24 cellular contexts compared by ENCODE assay signal in genomic region chr12:38911611-38912010, GRCh38. TPM values are rescaled to one million over a fixed set of nuclear protein-coding genes. Genes with fewer than 3 reads are reported as not detected.
DNase-seq lines count a peak whose midpoint lies in the region; ATAC-seq and TF ChIP-seq lines count a peak whose summit lies in the region.
"Had no signal": no experiment of that assay in that cellular context is flagged by ENCODE, and none has a peak within 500 bp of the region (broad histone marks: within the 10 kb centered on the region; RNA-seq: fewer than 3 reads in every experiment).

No MANE protein-coding gene starts in this region.

- no peaks in the 10 kb centered on the region for H3K36me3 Mint-ChIP-seq in WTC11
- H3K36me3 Mint-ChIP-seq in naive thymus-derived CD4-positive, alpha-beta T cell = no peaks in the 10 kb centered on the region
- no peaks in the 10 kb centered on the region for H3K36me3 Mint-ChIP-seq in effector memory CD8-positive, alpha-beta T cell (ENCODE audit: insufficient read depth)
- H3K36me3 Mint-ChIP-seq: activated naive CD4-positive, alpha-beta T cell treated with anti-CD3 and anti-CD28 coated beads, Interleukin-2, amount 10 ng/mL, durations not matched to agents 7 days and 5 days had no signal

- DNase-seq in AG10803 (ENCODE audit: low read depth) = no peak
- peak; percentile 6 for DNase-seq in HCEC 1CT
- no peak for DNase-seq in WTC11 (ENCODE audit: low spot score)
- peak; percentile 21 for DNase-seq in hepatocyte (ENCODE audit: low spot score)
- no peak for DNase-seq in SKM-1 (lab: John Stamatoyannopoulos, UW; ENCODE audit: unreplicated experiment)
- DNase-seq in GM03348 (ENCODE audit: low spot score) = no peak
- no peak for DNase-seq in naive thymus-derived CD4-positive, alpha-beta T cell
- no peak for DNase-seq in effector memory CD8-positive, alpha-beta T cell
- DNase-seq: activated B cell treated with CpG ODN at 0.5 μM for 24 hours; activated CD8-positive, alpha-beta T cell treated with anti-CD3 and anti-CD28 coated beads for 36 hours; activated naive CD4-positive, alpha-beta T cell treated with anti-CD3 and anti-CD28 coated beads, Interleukin-2, amount 10 ng/mL, durations not matched to agents 7 days and 5 days; activated T-cell treated with anti-CD3 and anti-CD28 coated beads, Interleukin-2, amount 50 U/mL, for 4 hours; EL; Karpas-422; NCI-H146; NK-92 treated with Interleukin-12 subunit alpha and Interleukin-12 subunit beta, amount 100 ng/mL, for 24 hours; psoas muscle; small intestine; stimulated activated CD4-positive, alpha-beta T cell treated with anti-CD3 and anti-CD28 coated beads, Interleukin-4, amount 100 ng/mL, for 24 hours; uterus had no signal

- no peak overlapping the region for H2AFZ ChIP-seq in hepatocyte

- POLR2A ChIA-PET in WTC11 (lab: Charles Lee) = no interaction called here
- POLR2A ChIA-PET in naive thymus-derived CD4-positive, alpha-beta T cell (lab: Charles Lee) = no interaction called here

- no peak overlapping the region for H3K4me2 ChIP-seq in hepatocyte

- no peak overlapping the region for H3K4me3 ChIP-seq in AG10803 (ENCODE audit: low read length)
- no peak overlapping the region for H3K4me3 ChIP-seq in hepatocyte
- H3K4me3 ChIP-seq in naive thymus-derived CD4-positive, alpha-beta T cell (ENCODE audit: low read length) = no peak overlapping the region
- H3K4me3 ChIP-seq: ascending aorta, coronary artery, psoas muscle, uterus had no signal

- H4K20me1 ChIP-seq in hepatocyte (ENCODE audit: insufficient read depth, poor library complexity, severe bottlenecking) = no peaks in the 10 kb centered on the region

- H3K9me2 ChIP-seq in hepatocyte (replicated peaks; ENCODE audit: insufficient read depth) = no peaks in the 10 kb centered on the region

- WGBS in hepatocyte (ENCODE audit: low lambda C conversion rate, missing lambda C conversion rate) = 12% methylated on average over 1 of the region's 1 CpG

- no peak overlapping the region for H3K27ac ChIP-seq in hepatocyte
- no peak overlapping the region for H3K27ac ChIP-seq in naive thymus-derived CD4-positive, alpha-beta T cell (ENCODE audit: low read depth, low read length)
- H3K27ac ChIP-seq: ascending aorta, coronary artery, epithelial cell of prostate, psoas muscle, uterus had no signal

- CTCF ChIA-PET in WTC11 (lab: Charles Lee) = interaction anchor here (1.0 kb wide), 1 partner anchor 9 kb away, joined by 4 read pairs; no protein-coding TSS in a partner anchor
- CTCF ChIA-PET in naive thymus-derived CD4-positive, alpha-beta T cell (lab: Charles Lee) = interaction anchor here (0.8 kb wide), 1 partner anchor 9 kb away, joined by 3 read pairs; no protein-coding TSS in a partner anchor

- peak; percentile 34; the same call in 1 of the 2 replicates for ATAC-seq in WTC11
- no peak for ATAC-seq in naive thymus-derived CD4-positive, alpha-beta T cell
- no peak for ATAC-seq in effector memory CD8-positive, alpha-beta T cell (replicated peaks)
- ATAC-seq: activated CD8-positive, alpha-beta T cell treated with anti-CD3 and anti-CD28 coated beads for 36 hours; activated T-cell treated with anti-CD3 and anti-CD28 coated beads, Interleukin-2, amount 50 U/mL, for 4 hours; psoas muscle had no signal

- H3K4me1 ChIP-seq in hepatocyte (ENCODE audit: insufficient read depth) = peaks cover 4% of the 10 kb centered on the region
- no peaks in the 10 kb centered on the region for H3K4me1 ChIP-seq in naive thymus-derived CD4-positive, alpha-beta T cell (ENCODE audit: control insufficient read depth in 2 of 2, insufficient read depth in 2 of 2, low read length in 2 of 2)
- H3K4me1 ChIP-seq: ascending aorta, psoas muscle, uterus had no signal

- H3K36me3 ChIP-seq in hepatocyte (replicated peaks; ENCODE audit: insufficient read depth, low read depth) = no peaks in the 10 kb centered on the region
- H3K36me3 ChIP-seq in naive thymus-derived CD4-positive, alpha-beta T cell (ENCODE audit: control insufficient read depth in 2 of 3, insufficient read depth in 3 of 3, low read length in 3 of 3) = no peaks in the 10 kb centered on the region
- H3K36me3 ChIP-seq: ascending aorta, uterus had no signal

- intact Hi-C loops in naive thymus-derived CD4-positive, alpha-beta T cell (cut with micrococcal nuclease) = no loop called here

- H3K27me3 ChIP-seq in hepatocyte = no peaks in the 10 kb centered on the region
- no peaks in the 10 kb centered on the region for H3K27me3 ChIP-seq in naive thymus-derived CD4-positive, alpha-beta T cell (ENCODE audit: control insufficient read depth in 2 of 2, insufficient read depth in 2 of 2, low read length in 2 of 2)
- H3K27me3 ChIP-seq: ascending aorta, uterus had no signal

- H3K4me3 Mint-ChIP-seq in WTC11 = no peak overlapping the region
- no peak overlapping the region for H3K4me3 Mint-ChIP-seq in naive thymus-derived CD4-positive, alpha-beta T cell
- no peak overlapping the region for H3K4me3 Mint-ChIP-seq in effector memory CD8-positive, alpha-beta T cell
- H3K4me3 Mint-ChIP-seq: activated B cell treated with CpG ODN at 0.5 μM for 24 hours; activated CD8-positive, alpha-beta T cell treated with anti-CD3 and anti-CD28 coated beads for 36 hours; activated naive CD4-positive, alpha-beta T cell treated with anti-CD3 and anti-CD28 coated beads, Interleukin-2, amount 10 ng/mL, durations not matched to agents 7 days and 5 days; activated T-cell treated with anti-CD3 and anti-CD28 coated beads, Interleukin-2, amount 50 U/mL, for 4 hours; nephron had no signal

- H3K27ac Mint-ChIP-seq in WTC11 = no peak overlapping the region
- no peak overlapping the region for H3K27ac Mint-ChIP-seq in naive thymus-derived CD4-positive, alpha-beta T cell
- no peak overlapping the region for H3K27ac Mint-ChIP-seq in effector memory CD8-positive, alpha-beta T cell
- H3K27ac Mint-ChIP-seq: activated B cell treated with CpG ODN at 0.5 μM for 24 hours; activated CD8-positive, alpha-beta T cell treated with anti-CD3 and anti-CD28 coated beads for 36 hours; activated naive CD4-positive, alpha-beta T cell treated with anti-CD3 and anti-CD28 coated beads, Interleukin-2, amount 10 ng/mL, durations not matched to agents 7 days and 5 days; nephron had no signal

- H3K4me1 Mint-ChIP-seq in WTC11 = peaks cover 6% of the 10 kb centered on the region
- peaks cover 5 to 8% (median 7%) of the 10 kb centered on the region in 7 donors for H3K4me1 Mint-ChIP-seq in naive thymus-derived CD4-positive, alpha-beta T cell
- H3K4me1 Mint-ChIP-seq in effector memory CD8-positive, alpha-beta T cell (ENCODE audit: low read depth in 2 of 2) = peaks cover 4 to 6% of the 10 kb centered on the region in 2 donors

- H3K27me3 Mint-ChIP-seq in WTC11 (ENCODE audit: low read depth) = no peaks in the 10 kb centered on the region
- H3K27me3 Mint-ChIP-seq in naive thymus-derived CD4-positive, alpha-beta T cell = peaks cover 11 to 38% (median 19%) of the 10 kb centered on the region in 5 donors
- H3K27me3 Mint-ChIP-seq in effector memory CD8-positive, alpha-beta T cell = peaks cover 5 to 9% of the 10 kb centered on the region in 2 donors

- H3K9me3 ChIP-seq in hepatocyte (ENCODE audit: low read depth) = no peaks in the 10 kb centered on the region
- H3K9me3 ChIP-seq in naive thymus-derived CD4-positive, alpha-beta T cell (ENCODE audit: control insufficient read depth in 2 of 3, low read length in 3 of 3) = no peaks in the 10 kb centered on the region
- H3K9me3 ChIP-seq: ascending aorta, psoas muscle, uterus had no signal

- no peaks in the 10 kb centered on the region for H3K9me3 Mint-ChIP-seq in WTC11
- H3K9me3 Mint-ChIP-seq in naive thymus-derived CD4-positive, alpha-beta T cell = peaks cover 0 to 2% (median 0%) of the 10 kb centered on the region in 11 donors
- H3K9me3 Mint-ChIP-seq in effector memory CD8-positive, alpha-beta T cell = no peaks in the 10 kb centered on the region
- H3K9me3 Mint-ChIP-seq: activated B cell treated with CpG ODN at 0.5 μM for 24 hours; activated naive CD4-positive, alpha-beta T cell treated with anti-CD3 and anti-CD28 coated beads, Interleukin-2, amount 10 ng/mL, durations not matched to agents 7 days and 5 days; activated T-cell treated with anti-CD3 and anti-CD28 coated beads, Interleukin-2, amount 50 U/mL, for 4 hours; nephron had no signal

- peak; percentile 21; the same call in 1 of the 2 replicates for TF ChIP-seq CTCF in AG10803 (conservative IDR thresholded peaks at IDR 0.05; ENCODE audit: low read length)
- no peak for TF ChIP-seq CTCF in WTC11 (IDR thresholded peaks at IDR 0.05)
- peak; percentile 27 for TF ChIP-seq CTCF in hepatocyte (IDR thresholded peaks at IDR 0.05; ENCODE audit: poor library complexity)

- no peaks in the 10 kb centered on the region for H3K79me2 ChIP-seq in hepatocyte

TF ChIP-seq in WTC11, 78 proteins besides CTCF, POLR2A, EP300 and RAD21 (continues in another document):
- no peak for TF ChIP-seq ZNF263 (CRISPR knock-in tag; IDR thresholded peaks at IDR 0.05; ENCODE audit: low read depth)
- TF ChIP-seq ZBTB21 (CRISPR knock-in tag; IDR thresholded peaks at IDR 0.05; ENCODE audit: borderline replicate concordance) = no peak
- no peak for TF ChIP-seq ZBTB43 (CRISPR knock-in tag; IDR thresholded peaks at IDR 0.05)
- no peak for TF ChIP-seq NFE2L1 (CRISPR knock-in tag; IDR thresholded peaks at IDR 0.05)
- no peak for TF ChIP-seq ESRRA (CRISPR knock-in tag; IDR thresholded peaks at IDR 0.05; ENCODE audit: borderline replicate concordance)
- TF ChIP-seq SP1 (CRISPR knock-in tag; conservative IDR thresholded peaks at IDR 0.05) = no peak

RNA-seq across cellular contexts. Expression of gene CPNE8, which starts 6.2 kb away (rescaled TPM):
- total RNA-seq in WTC11 (2021) (4.9 to 8.3 TPM (median 7.2 TPM) in 3 replicates), hepatocyte (11.4 and 14.5 TPM in 2 replicates)
- 5.9 TPM in 2 replicates for polyA plus RNA-seq in hepatocyte
- total RNA-seq in naive thymus-derived CD4-positive, alpha-beta T cell = 1 to 10 TPM; 2.1 to 8.8 (median 2.9) TPM
- polyA plus RNA-seq in naive thymus-derived CD4-positive, alpha-beta T cell = 1 to 10 TPM in 1 of 2 donors, under 1 TPM in 1; 0.77 to 1.5 TPM

Comparison
In these comparisons a context has a peak if more than half of its experiments do, and no peak if none do; other contexts are left out.
1. DNase-seq: peak in HCEC 1CT (single experiment) and hepatocyte (single experiment); none in AG10803 (single experiment), WTC11 (single experiment), SKM-1 (single experiment), GM03348 (single experiment), naive thymus-derived CD4-positive, alpha-beta T cell (0 of 9) and effector memory CD8-positive, alpha-beta T cell (0 of 3).